19 cellular contexts compared by ENCODE assay signal in genomic region chr12:16300222-16300621, GRCh38. TPM values are rescaled to one million over a fixed set of nuclear protein-coding genes. Genes with fewer than 3 reads are reported as not detected.
A peak's percentile ranks its signal among the peaks of the same experiment; 100 is the strongest.
DNase-seq lines count a peak whose midpoint lies in the region; ATAC-seq and TF ChIP-seq lines count a peak whose summit lies in the region.
"Had no signal": no experiment of that assay in that cellular context is flagged by ENCODE, and none has a peak within 500 bp of the region (broad histone marks: within the 10 kb centered on the region; RNA-seq: fewer than 3 reads in every experiment).

No MANE protein-coding gene starts in this region.

- DNase-seq in GM03348 (ENCODE audit: low spot score): peak; percentile 44
- DNase-seq in choroid plexus epithelial cell (ENCODE audit: low read depth): peak; percentile 13
- no peak for DNase-seq in right cardiac atrium
- DNase-seq in smooth muscle cell (lab: John Stamatoyannopoulos, UW; ENCODE audit: unreplicated experiment): no peak
- no peak for DNase-seq in globus pallidus (ENCODE audit: low spot score)
- no peak for DNase-seq in iPS-NIHi11 (ENCODE audit: low spot score)
- DNase-seq in NCI-H1092 treated with DMSO at 0.1 percent for 48 hours (lab: John Stamatoyannopoulos, UW): no peak
- no peak for DNase-seq in dorsolateral prefrontal cortex
- DNase-seq: activated CD4-positive, alpha-beta T cell treated with anti-CD3 and anti-CD28 coated beads for 48 hours; central memory CD4-positive, alpha-beta T cell; COR-L47; effector CD8-positive, alpha-beta T cell; Karpas-422; NCI-H1092; NCI-H524 treated with DMSO at 0.1 percent for 48 hours; thyroid gland had no signal

- WGBS in right cardiac atrium: 54% methylated on average over 2 of the region's 2 CpGs
- WGBS in smooth muscle cell (ENCODE audit: low lambda C conversion rate): 52% methylated on average over 2 of the region's 2 CpGs

- H3K4me1 ChIP-seq in right cardiac atrium (ENCODE audit: control insufficient read depth, insufficient read depth, low read length) (no peaks in the 10 kb centered on the region), smooth muscle cell (ENCODE audit: low read depth) (no peaks in the 10 kb centered on the region)
- H3K4me1 ChIP-seq: thyroid gland had no signal

- no peaks in the 10 kb centered on the region for H3K9me3 ChIP-seq in right cardiac atrium (ENCODE audit: control insufficient read depth, low read length)
- H3K9me3 ChIP-seq in smooth muscle cell (replicated peaks; ENCODE audit: low read depth): no peaks in the 10 kb centered on the region
- H3K9me3 ChIP-seq: thyroid gland had no signal

- intact Hi-C loops in right cardiac atrium (cut with DNase I): no loop called here
- intact Hi-C loops in dorsolateral prefrontal cortex (cut with DNase I): no loop called here

- H3K4me3 ChIP-seq in choroid plexus epithelial cell (ENCODE audit: low read depth, low read length) (no peak overlapping the region), right cardiac atrium (ENCODE audit: low read length) (no peak overlapping the region), smooth muscle cell (no peak overlapping the region), dorsolateral prefrontal cortex (no peak overlapping the region)
- H3K4me3 ChIP-seq: thyroid gland had no signal

- no peak overlapping the region for H3K4me2 ChIP-seq in smooth muscle cell

- H3K9ac ChIP-seq in smooth muscle cell (ENCODE audit: low read depth): no peak overlapping the region

- H3K27ac ChIP-seq in right cardiac atrium (ENCODE audit: low read length) (no peak overlapping the region), smooth muscle cell (ENCODE audit: low read depth) (no peak overlapping the region), dorsolateral prefrontal cortex (no peak overlapping the region)
- H3K27ac ChIP-seq: thyroid gland had no signal

- H3K79me2 ChIP-seq in smooth muscle cell (ENCODE audit: low read depth): no peaks in the 10 kb centered on the region

- no peaks in the 10 kb centered on the region for H3F3A ChIP-seq in smooth muscle cell (ENCODE audit: low read depth)

- H3K27me3 ChIP-seq in right cardiac atrium (ENCODE audit: control insufficient read depth, insufficient read depth): no peaks in the 10 kb centered on the region
- H3K27me3 ChIP-seq in smooth muscle cell (ENCODE audit: low read depth): no peaks in the 10 kb centered on the region
- no peaks in the 10 kb centered on the region for H3K27me3 ChIP-seq in dorsolateral prefrontal cortex
- H3K27me3 ChIP-seq: thyroid gland had no signal

- H4K20me1 ChIP-seq in smooth muscle cell (ENCODE audit: low read depth): no peaks in the 10 kb centered on the region

- ATAC-seq in right cardiac atrium: peak; percentile 55 to 78

- TF ChIP-seq CTCF in choroid plexus epithelial cell (conservative IDR thresholded peaks at IDR 0.05; ENCODE audit: low read depth, low read length): no peak
- no peak for TF ChIP-seq CTCF in smooth muscle cell (IDR thresholded peaks at IDR 0.05; ENCODE audit: borderline replicate concordance, insufficient read depth, poor library complexity, severe bottlenecking)
- no peak for TF ChIP-seq CTCF in dorsolateral prefrontal cortex (IDR thresholded peaks at IDR 0.05 in 54 of 56, conservative IDR thresholded peaks at IDR 0.05 in 2 of 56; ENCODE audit: low read depth in 1 of 56, partially characterized antibody in 56 of 56)

- peak overlapping the region; percentile 61 for H2AFZ ChIP-seq in smooth muscle cell (ENCODE audit: low read depth)

- no peaks in the 10 kb centered on the region for H3K36me3 ChIP-seq in smooth muscle cell (ENCODE audit: low read depth)
- H3K36me3 ChIP-seq: thyroid gland had no signal

RNA-seq across cellular contexts. Expression of gene SLC15A5, which starts 22.7 kb away (rescaled TPM):
- total RNA-seq in right cardiac atrium (not detected), smooth muscle cell (not detected in 2 replicates), dorsolateral prefrontal cortex (under 1 TPM in 68 of 120 experiments, not detected in 52; 0.10 to 0.63 (median 0.24) TPM)
- polyA plus RNA-seq in right cardiac atrium (not detected), smooth muscle cell (not detected in 2 replicates)
- total RNA-seq: fibroblast of lung, HT-29, mononuclear cell, thyroid gland had no signal
- polyA plus RNA-seq: fibroblast of lung had no signal

RNA-seq across cellular contexts. Expression of gene MGST1, which starts 47.2 kb away (rescaled TPM):
- total RNA-seq in right cardiac atrium (100 to 1,000 TPM in 1 of 4 donors, 10 to 100 TPM in 3; 19.9 to 115 (median 69.7) TPM), smooth muscle cell (30.4 and 31.4 TPM in 2 replicates), dorsolateral prefrontal cortex (100 to 1,000 TPM in 41 of 120 experiments, 10 to 100 TPM in 79; 33.6 to 209 (median 82.5) TPM)
- polyA plus RNA-seq in right cardiac atrium (149 TPM), smooth muscle cell (21.7 and 59.2 TPM in 2 replicates)

Comparison
In these comparisons a context has a peak if more than half of its experiments do, and no peak if none do; other contexts are left out.
1. DNase-seq: peak in GM03348 (single experiment) and choroid plexus epithelial cell (single experiment); none in right cardiac atrium (0 of 3), smooth muscle cell (single experiment), globus pallidus (single experiment), iPS-NIHi11 (single experiment), NCI-H1092 treated with DMSO at 0.1 percent for 48 hours (single experiment) and dorsolateral prefrontal cortex (0 of 10).